ENCODE assay signal across 1 cellular context in the genomic region with DNA sequence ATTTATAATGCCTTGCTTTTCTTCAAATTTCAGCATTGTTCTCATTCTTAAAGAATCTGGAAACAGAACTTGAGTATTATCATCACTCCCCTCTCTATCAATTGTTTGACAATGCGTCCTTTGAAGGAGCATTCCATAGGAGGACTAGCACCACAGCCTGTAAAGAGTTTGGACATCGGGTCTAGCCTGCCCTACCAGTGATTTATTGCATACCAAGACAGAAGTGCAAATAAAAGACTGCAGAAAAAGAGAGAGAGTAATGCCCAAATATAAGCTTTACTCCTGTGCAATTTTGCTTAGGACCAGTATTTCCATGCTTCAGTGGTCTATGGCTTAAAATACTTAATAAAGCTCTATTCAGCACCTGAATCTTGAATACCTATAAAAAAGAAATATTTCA.
TF ChIP-seq lines count a peak whose summit lies in the region.

No MANE protein-coding gene starts in this region.

TF ChIP-seq in SK-N-SH treated with all-trans-retinoic acid at 6 μM for 48 hours, 23 proteins besides CTCF, POLR2A, EP300 and RAD21 (continued from another document):
- TF ChIP-seq POU6F1 (CRISPR knock-in tag; IDR thresholded peaks at IDR 0.05; ENCODE audit: borderline replicate concordance, low read depth) (no peak), SNAI2 (CRISPR knock-in tag; IDR thresholded peaks at IDR 0.05) (no peak), TCF4 (CRISPR knock-in tag; IDR thresholded peaks at IDR 0.05; ENCODE audit: borderline replicate concordance) (no peak), ZC3H10 (CRISPR knock-in tag; IDR thresholded peaks at IDR 0.05) (no peak), BACH2 (CRISPR knock-in tag; IDR thresholded peaks at IDR 0.05; ENCODE audit: borderline replicate concordance) (no peak), CSDC2 (CRISPR knock-in tag; IDR thresholded peaks at IDR 0.05) (no peak), RARB (CRISPR knock-in tag; IDR thresholded peaks at IDR 0.05) (no peak), ZNF8 (CRISPR knock-in tag; IDR thresholded peaks at IDR 0.05) (no peak), ZNF70 (CRISPR knock-in tag; IDR thresholded peaks at IDR 0.05) (no peak)
